In genomic region chr3:73611176-73611575, GRCh38 we compare ENCODE assay signal across 23 cellular contexts. TPM values are rescaled to one million over a fixed set of nuclear protein-coding genes. Genes with fewer than 3 reads are reported as not detected.
DNase-seq lines count a peak whose midpoint lies in the region; ATAC-seq and TF ChIP-seq lines count a peak whose summit lies in the region.
"Had no signal": no experiment of that assay in that cellular context is flagged by ENCODE, and none has a peak within 500 bp of the region (broad histone marks: within the 10 kb centered on the region; RNA-seq: fewer than 3 reads in every experiment).

No MANE protein-coding gene starts in this region.

- H3K9me3 ChIP-seq in ascending aorta = no peaks in the 10 kb centered on the region
- H3K9me3 ChIP-seq: thoracic aorta had no signal

- peak; percentile 41 for ATAC-seq in sciatic nerve
- no peak for ATAC-seq in HG02798 (IDR thresholded peaks at IDR 0.05; ENCODE audit: poor library complexity, unreplicated experiment)
- ATAC-seq: K562; right cardiac atrium; stimulated activated memory B cell treated with anti-CD40 and anti-IgM and Interleukin-4, amounts not matched to agents 10 μg/mL and 1 μg/mL and 100 μg/mL, for 72 hours had no signal

- H3K4me1 ChIP-seq in ascending aorta = peaks cover 0 to 37% of the 10 kb centered on the region in 2 donors

- no peak overlapping the region for H3K27ac ChIP-seq in ascending aorta
- H3K27ac ChIP-seq: dorsolateral prefrontal cortex, thoracic aorta had no signal

- DNase-seq in EL (peak; percentile 27), amniotic epithelial cell (ENCODE audit: low read depth) (peak; percentile 52), fibroblast of the aortic adventitia (ENCODE audit: low read depth) (peak; percentile 87), sciatic nerve (ENCODE audit: low spot score) (no peak), nucleus accumbens (lab: John Stamatoyannopoulos, UW) (no peak), ascending aorta (ENCODE audit: low spot score in 2 of 2) (no peak), cardiac septum (ENCODE audit: low spot score) (no peak)
- DNase-seq: activated CD4-positive, alpha-beta T cell treated with anti-CD3 and anti-CD28 coated beads for 4 hours; activated naive CD8-positive, alpha-beta T cell treated with anti-CD3 and anti-CD28 coated beads for 36 hours; CD4-positive, CD25-positive, alpha-beta regulatory T cell; DMS 273 treated with DMSO at 0.1 percent for 48 hours; dorsolateral prefrontal cortex; head of caudate nucleus; MM.1S; NCI-H1436 treated with DMSO at 0.1 percent for 48 hours; NCI-H748 treated with DMSO at 0.1 percent for 48 hours; occipital lobe; right cardiac atrium; Right ventricle myocardium superior had no signal

- TF ChIP-seq CTCF in fibroblast of the aortic adventitia (IDR thresholded peaks at IDR 0.05; ENCODE audit: insufficient read depth, low read length) = no peak
- TF ChIP-seq CTCF in ascending aorta (IDR thresholded peaks at IDR 0.05) = no peak

- no peaks in the 10 kb centered on the region for H3K27me3 ChIP-seq in ascending aorta
- H3K27me3 ChIP-seq: dorsolateral prefrontal cortex had no signal

- intact Hi-C loops in sciatic nerve (cut with DNase I) = no loop called here
- intact Hi-C loops in ascending aorta (cut with DNase I) = no loop called here
- intact Hi-C loops in cardiac septum (cut with DNase I) = no loop called here

- no peak overlapping the region for H3K4me3 ChIP-seq in fibroblast of the aortic adventitia (ENCODE audit: low read depth, low read length)
- no peak overlapping the region for H3K4me3 ChIP-seq in ascending aorta
- H3K4me3 ChIP-seq: dorsolateral prefrontal cortex, K562, thoracic aorta had no signal

- H3K36me3 ChIP-seq in ascending aorta = no peaks in the 10 kb centered on the region
- H3K36me3 ChIP-seq: thoracic aorta had no signal

RNA-seq across cellular contexts. Expression of gene PDZRN3, which starts 13.6 kb away (rescaled TPM):
- 40.5 and 76.8 TPM in 2 replicates for total RNA-seq in fibroblast of the aortic adventitia (ENCODE audit: low replicate concordance)
- 37.9 TPM for total RNA-seq in sciatic nerve
- 71.9 TPM for total RNA-seq in ascending aorta
- total RNA-seq in cardiac septum = 66.0 TPM
- total RNA-seq: activated naive CD8-positive, alpha-beta T cell treated with anti-CD3 and anti-CD28 coated beads for 36 hours; CD4-positive, CD25-positive, alpha-beta regulatory T cell had no signal

Comparison
In these comparisons a context has a peak if more than half of its experiments do, and no peak if none do; other contexts are left out.
1. DNase-seq: peak in EL (single experiment), amniotic epithelial cell (single experiment) and fibroblast of the aortic adventitia (single experiment); none in sciatic nerve (single experiment), nucleus accumbens (0 of 56), ascending aorta (0 of 2) and cardiac septum (single experiment).